Comparison of ENCODE assay signal across 20 cellular contexts in the genomic region with DNA sequence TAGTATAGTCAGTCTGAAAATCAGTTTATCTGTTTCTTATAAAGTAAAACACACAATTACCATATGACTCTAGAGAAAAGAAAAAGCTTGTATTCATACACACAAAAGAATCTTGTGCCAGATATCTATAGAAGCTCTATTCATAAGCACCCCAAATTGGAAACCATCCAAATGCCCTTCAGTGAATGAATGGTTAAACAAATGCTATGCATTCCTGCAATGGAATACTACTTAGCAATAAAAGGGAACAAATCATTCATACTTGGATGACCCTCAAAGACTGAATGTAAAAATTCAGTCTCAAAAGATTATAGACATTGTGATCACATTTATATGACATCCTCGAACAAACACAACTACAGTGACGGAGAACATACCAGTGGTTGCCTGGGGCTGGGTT.
DNase-seq lines count a peak whose midpoint lies in the region; ATAC-seq and TF ChIP-seq lines count a peak whose summit lies in the region.
"Had no signal": no experiment of that assay in that cellular context is flagged by ENCODE, and none has a peak within 500 bp of the region (broad histone marks: within the 10 kb centered on the region; RNA-seq: fewer than 3 reads in every experiment).

No MANE protein-coding gene starts in this region.

- H3K9me2 ChIP-seq in PC-3 (replicated peaks; ENCODE audit: low read length): no peaks in the 10 kb centered on the region

- H3K4me3 ChIP-seq in PC-3 (ENCODE audit: low read length): no peak overlapping the region
- H3K4me3 ChIP-seq: A549, GM23338 had no signal

- DNase-seq in NCI-H1105 treated with DMSO at 0.1 percent for 48 hours (lab: John Stamatoyannopoulos, UW) (peak; percentile 17), NCI-H1105 (lab: John Stamatoyannopoulos, UW) (no peak), COLO829 (ENCODE audit: low spot score) (peak; percentile 83), PC-3 (peak; percentile 78), SK-MEL-5 (ENCODE audit: low read depth, low spot score) (peak; percentile 98), NCI-H526 treated with DMSO at 0.1 percent for 48 hours (lab: John Stamatoyannopoulos, UW) (no peak), DMS79 treated with DMSO at 0.1 percent for 48 hours (lab: John Stamatoyannopoulos, UW) (no peak), iPS-NIHi11 (ENCODE audit: low spot score) (no peak)
- DNase-seq: AML-193; CD4-positive, alpha-beta T cell; DMS153; DMS79; GF-D8; HCEC 1CT; HFFc6 had no signal

- H3K4me2 ChIP-seq in PC-3 (ENCODE audit: low read length): peak overlapping the region; percentile 1; the same call in 1 of the 2 replicates
- H3K4me2 ChIP-seq: A549, GM23338 had no signal

- H3K9me3 ChIP-seq in PC-3 (ENCODE audit: low read length): no peaks in the 10 kb centered on the region
- H3K9me3 ChIP-seq: A549 had no signal

- no peak for ATAC-seq in PC-3
- ATAC-seq: A549, GM23338 had no signal

- no peak overlapping the region for H2AFZ ChIP-seq in PC-3 (ENCODE audit: low read length)
- H2AFZ ChIP-seq: GM23338 had no signal

- H3K27ac ChIP-seq in PC-3 (ENCODE audit: low read length): peak overlapping the region; percentile 62
- H3K27ac ChIP-seq: 22Rv1, A549, C4-2B, HL-60 had no signal

- POLR2A ChIA-PET in PC-3 (lab: Charles Lee; ENCODE audit: unreplicated experiment): no interaction called here

- BruUV-seq in PC-3 (replicated peaks; lab: Mats Ljungman, UMichigan): no TSS peak

- H3K27me3 ChIP-seq in PC-3 (ENCODE audit: low read length): no peaks in the 10 kb centered on the region

- TF ChIP-seq CTCF in PC-3 (conservative IDR thresholded peaks at IDR 0.05; ENCODE audit: low read depth, low read length): no peak

- CTCF ChIA-PET in PC-3 (lab: Charles Lee): no interaction called here

- no peak overlapping the region for H3K9ac ChIP-seq in PC-3 (ENCODE audit: low read length)

- in situ Hi-C loops in SK-MEL-5 (cut with HindIII; ENCODE audit: low pct_unique_long_range_greater_than_20kb, low sequenced_read_pairs): no loop called here

- H3K36me3 ChIP-seq in PC-3 (ENCODE audit: low read depth, low read length): no peaks in the 10 kb centered on the region

- H3F3A ChIP-seq in PC-3 (ENCODE audit: low read length, unreplicated experiment): no peaks in the 10 kb centered on the region

- H3K79me2 ChIP-seq in PC-3 (ENCODE audit: low read length): no peaks in the 10 kb centered on the region

- intact Hi-C loops in PC-3 (cut with micrococcal nuclease): no loop called here

- peaks cover 36% of the 10 kb centered on the region for H3K4me1 ChIP-seq in PC-3 (ENCODE audit: insufficient read depth, low read length)
- H3K4me1 ChIP-seq: A549 had no signal

- H4K20me1 ChIP-seq in PC-3 (ENCODE audit: low read length): no peaks in the 10 kb centered on the region

Comparison
In these comparisons a context has a peak if more than half of its experiments do, and no peak if none do; other contexts are left out.
1. DNase-seq: peak in NCI-H1105 treated with DMSO at 0.1 percent for 48 hours (single experiment), COLO829 (single experiment), PC-3 (single experiment) and SK-MEL-5 (single experiment); none in NCI-H1105 (single experiment), NCI-H526 treated with DMSO at 0.1 percent for 48 hours (single experiment), DMS79 treated with DMSO at 0.1 percent for 48 hours (single experiment) and iPS-NIHi11 (single experiment).